In genomic region chr18:80166240-80166639, GRCh38 we compare ENCODE assay signal across 17 cellular contexts. TPM values are rescaled to one million over a fixed set of nuclear protein-coding genes. Genes with fewer than 3 reads are reported as not detected.
A peak's percentile ranks its signal among the peaks of the same experiment; 100 is the strongest.
DNase-seq lines count a peak whose midpoint lies in the region; ATAC-seq and TF ChIP-seq lines count a peak whose summit lies in the region.
"Had no signal": no experiment of that assay in that cellular context is flagged by ENCODE, and none has a peak within 500 bp of the region (broad histone marks: within the 10 kb centered on the region; RNA-seq: fewer than 3 reads in every experiment).

No MANE protein-coding gene starts in this region.

- H3K27ac ChIP-seq in coronary artery, result no peak overlapping the region
- H3K27ac ChIP-seq in lower lobe of right lung, result no peak overlapping the region
- no peak overlapping the region for H3K27ac ChIP-seq in osteoblast (ENCODE audit: low read depth, low read length)

- H3K27me3 ChIP-seq in lower lobe of right lung (ENCODE audit: low read depth) (no peaks in the 10 kb centered on the region), osteoblast (ENCODE audit: insufficient read depth, low read length) (no peaks in the 10 kb centered on the region)

- ATAC-seq in lower lobe of right lung, result no peak
- ATAC-seq: CD8-positive, alpha-beta T cell; GM12878 had no signal

- H3K79me2 ChIP-seq in osteoblast (ENCODE audit: insufficient read depth, low read length), result no peaks in the 10 kb centered on the region

- peaks cover 12% of the 10 kb centered on the region for H3K9me3 ChIP-seq in lower lobe of right lung
- H3K9me3 ChIP-seq in osteoblast (ENCODE audit: low read depth, low read length), result no peaks in the 10 kb centered on the region
- H3K9me3 ChIP-seq: Caco-2, HAP-1 had no signal

- H3K36me3 ChIP-seq in lower lobe of right lung (no peaks in the 10 kb centered on the region), osteoblast (ENCODE audit: insufficient read depth, low read length) (no peaks in the 10 kb centered on the region)
- H3K36me3 ChIP-seq: HAP-1 had no signal

- intact Hi-C loops in lower lobe of right lung (cut with DNase I), result no loop called here

- TF ChIP-seq CTCF in coronary artery (IDR thresholded peaks at IDR 0.05) (no peak), lower lobe of right lung (IDR thresholded peaks at IDR 0.05) (no peak), osteoblast (IDR thresholded peaks at IDR 0.05; ENCODE audit: extremely low read depth, low read depth, low read length) (no peak)

- no peak overlapping the region for H2AFZ ChIP-seq in osteoblast (ENCODE audit: low read length)

- peaks cover 3% of the 10 kb centered on the region for H3K4me1 ChIP-seq in lower lobe of right lung
- H3K4me1 ChIP-seq in osteoblast (ENCODE audit: insufficient read depth, low read length), result no peaks in the 10 kb centered on the region
- H3K4me1 ChIP-seq: Caco-2, HAP-1 had no signal

- no peaks in the 10 kb centered on the region for H4K20me1 ChIP-seq in osteoblast (ENCODE audit: insufficient read depth, low read length)

- H3K4me3 ChIP-seq in coronary artery (no peak overlapping the region), lower lobe of right lung (no peak overlapping the region), osteoblast (ENCODE audit: insufficient read depth, low read length) (no peak overlapping the region)
- H3K4me3 ChIP-seq: GM12878, HAP-1 had no signal

- no peak overlapping the region for H3K4me2 ChIP-seq in osteoblast (ENCODE audit: insufficient read depth, low read length)

- DNase-seq in coronary artery (ENCODE audit: low spot score), result peak; percentile 57
- peak; percentile 28 for DNase-seq in lower lobe of right lung
- DNase-seq in osteoblast (ENCODE audit: insufficient read length, low spot score, missing footprints), result peak; percentile 52
- DNase-seq in NCI-H526 (lab: John Stamatoyannopoulos, UW), result no peak
- DNase-seq in glomerular visceral epithelial cell (ENCODE audit: extremely low spot score), result no peak
- no peak for DNase-seq in NCI-H526 treated with DMSO at 0.1 percent for 48 hours (lab: John Stamatoyannopoulos, UW)
- DNase-seq: C1 segment of cervical spinal cord; Caco-2; CD8-positive, alpha-beta T cell; DMS 273 treated with DMSO at 0.1 percent for 48 hours; DMS79; EL; GDM1; GOT3; HFFc6 had no signal

RNA-seq across cellular contexts. Expression of gene ADNP2, which starts 57.2 kb away (rescaled TPM):
- total RNA-seq in lower lobe of right lung (16.5 TPM), osteoblast (22.1 and 22.4 TPM in 2 replicates)

Comparison
In these comparisons a context has a peak if more than half of its experiments do, and no peak if none do; other contexts are left out.
1. DNase-seq: peak in coronary artery (single experiment), lower lobe of right lung (single experiment) and osteoblast (single experiment); none in NCI-H526 (0 of 2), glomerular visceral epithelial cell (single experiment) and NCI-H526 treated with DMSO at 0.1 percent for 48 hours (single experiment).